ENCODE assay signal across 11 cellular contexts in the genomic region with DNA sequence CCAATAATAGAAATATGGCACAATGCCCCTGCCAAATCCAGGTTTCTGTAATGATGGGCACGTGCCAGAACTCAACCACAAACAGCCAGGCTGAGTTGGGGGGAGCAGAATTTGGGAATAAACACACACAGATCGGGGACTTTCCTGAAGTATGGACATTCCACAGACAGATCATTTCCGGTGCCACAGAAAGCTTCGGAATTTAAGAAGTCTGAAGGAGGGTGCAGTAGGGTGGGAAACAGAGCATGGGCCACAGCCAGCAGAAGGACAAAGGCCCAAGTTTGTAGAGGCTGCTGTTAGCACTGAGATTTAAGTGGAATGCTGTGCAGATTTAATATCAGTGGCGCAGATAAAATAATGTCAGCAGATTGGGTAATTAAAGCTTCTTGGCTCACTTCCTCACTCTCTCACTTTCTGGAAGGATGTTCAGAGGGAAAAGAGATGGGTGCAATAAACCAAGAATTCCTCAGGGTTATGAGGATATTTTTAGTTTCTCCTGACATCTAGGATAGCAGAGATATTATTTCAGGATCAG.
DNase-seq lines count a peak whose midpoint lies in the region; ATAC-seq and TF ChIP-seq lines count a peak whose summit lies in the region.
"Had no signal": no experiment of that assay in that cellular context is flagged by ENCODE, and none has a peak within 500 bp of the region (broad histone marks: within the 10 kb centered on the region; RNA-seq: fewer than 3 reads in every experiment).

No MANE protein-coding gene starts in this region.

- intact Hi-C loops in upper lobe of right lung (cut with DNase I), result no loop called here

- in situ Hi-C loops in astrocyte of the cerebellum (cut with HindIII; ENCODE audit: low sequenced_read_pairs), result loop anchor here (5.0 to 10.0 kb wide), 2 partner anchors 48 to 79 kb away; no protein-coding TSS in a partner anchor

- no peak overlapping the region for H2BK120ac ChIP-seq in mesendoderm (ENCODE audit: low read depth, low read length)

- H3K9me3 ChIP-seq in upper lobe of right lung, result no peaks in the 10 kb centered on the region

- no peak overlapping the region for H2BK5ac ChIP-seq in mesendoderm (ENCODE audit: low read length)

- no peak overlapping the region for H3K56ac ChIP-seq in mesendoderm (ENCODE audit: low read length)

- TF ChIP-seq CTCF in astrocyte of the cerebellum (IDR thresholded peaks at IDR 0.05; ENCODE audit: low read depth, low read length, missing control alignments), result no peak
- TF ChIP-seq CTCF in upper lobe of right lung (IDR thresholded peaks at IDR 0.05), result no peak

- H3K4me3 ChIP-seq in astrocyte of the cerebellum (ENCODE audit: low read depth, low read length) (no peak overlapping the region), upper lobe of right lung (no peak overlapping the region), mesendoderm (ENCODE audit: low read length) (no peak overlapping the region)

- no peak overlapping the region for H3K4ac ChIP-seq in mesendoderm (ENCODE audit: low read depth, low read length)

- H3K79me1 ChIP-seq in mesendoderm (ENCODE audit: low read length), result no peaks in the 10 kb centered on the region

- H4K8ac ChIP-seq in mesendoderm (ENCODE audit: low read depth, low read length), result no peak overlapping the region

- H3K36me3 ChIP-seq in upper lobe of right lung (no peaks in the 10 kb centered on the region), mesendoderm (ENCODE audit: control insufficient read depth, insufficient read depth, low read length) (no peaks in the 10 kb centered on the region)

- no peaks in the 10 kb centered on the region for H3K79me2 ChIP-seq in mesendoderm (ENCODE audit: control insufficient read depth, insufficient read depth, low read length)

- no CpG with 5 or more reads among the region's 5 CpGs for WGBS in mesendoderm (ENCODE audit: extremely low coverage, insufficient coverage, low lambda C conversion rate)

- H3K27ac ChIP-seq in upper lobe of right lung (no peak overlapping the region), mesendoderm (ENCODE audit: low read depth, low read length) (no peak overlapping the region)

- H3K27me3 ChIP-seq in upper lobe of right lung, result no peaks in the 10 kb centered on the region
- no peaks in the 10 kb centered on the region for H3K27me3 ChIP-seq in mesendoderm (ENCODE audit: insufficient read depth, low read length, poor library complexity)

- H3K4me2 ChIP-seq in mesendoderm (ENCODE audit: low read length), result no peak overlapping the region

- H2AK5ac ChIP-seq in mesendoderm (ENCODE audit: low read length), result no peak overlapping the region

- no peak overlapping the region for H2BK15ac ChIP-seq in mesendoderm (replicated peaks; ENCODE audit: low read depth)

- H3K18ac ChIP-seq in mesendoderm (ENCODE audit: low read length), result no peak overlapping the region

- no peak overlapping the region for H3K9ac ChIP-seq in mesendoderm (ENCODE audit: low read length)

- H3K23ac ChIP-seq in mesendoderm (ENCODE audit: low read length), result no peak overlapping the region

- no peak overlapping the region for H4K5ac ChIP-seq in mesendoderm (ENCODE audit: low read length)

- DNase-seq in HS-5 (ENCODE audit: low read depth) (peak; percentile 74), astrocyte of the cerebellum (ENCODE audit: low read depth) (peak; percentile 50), kidney tubule cell (ENCODE audit: low spot score) (peak; percentile 59), upper lobe of right lung (no peak), NCI-H510A treated with DMSO at 0.1 percent for 48 hours (lab: John Stamatoyannopoulos, UW) (no peak), mesendoderm (no peak), UCSD-AML1 (lab: John Stamatoyannopoulos, UW; ENCODE audit: unreplicated experiment) (no peak)
- DNase-seq: activated gamma-delta T cell; effector memory CD4-positive, alpha-beta T cell; Karpas-422; NCI-H510A had no signal

- H3K4me1 ChIP-seq in upper lobe of right lung (peaks cover 6% of the 10 kb centered on the region), mesendoderm (ENCODE audit: control insufficient read depth, low read depth, low read length) (peaks cover 3% of the 10 kb centered on the region)

- ATAC-seq in upper lobe of right lung, result peak; percentile 44

Comparison
In these comparisons a context has a peak if more than half of its experiments do, and no peak if none do; other contexts are left out.
1. DNase-seq: peak in HS-5 (single experiment), astrocyte of the cerebellum (single experiment) and kidney tubule cell (single experiment); none in upper lobe of right lung (single experiment), NCI-H510A treated with DMSO at 0.1 percent for 48 hours (single experiment), mesendoderm (single experiment) and UCSD-AML1 (single experiment).